Comparison of ENCODE assay signal across 1 cellular context in the genomic region with DNA sequence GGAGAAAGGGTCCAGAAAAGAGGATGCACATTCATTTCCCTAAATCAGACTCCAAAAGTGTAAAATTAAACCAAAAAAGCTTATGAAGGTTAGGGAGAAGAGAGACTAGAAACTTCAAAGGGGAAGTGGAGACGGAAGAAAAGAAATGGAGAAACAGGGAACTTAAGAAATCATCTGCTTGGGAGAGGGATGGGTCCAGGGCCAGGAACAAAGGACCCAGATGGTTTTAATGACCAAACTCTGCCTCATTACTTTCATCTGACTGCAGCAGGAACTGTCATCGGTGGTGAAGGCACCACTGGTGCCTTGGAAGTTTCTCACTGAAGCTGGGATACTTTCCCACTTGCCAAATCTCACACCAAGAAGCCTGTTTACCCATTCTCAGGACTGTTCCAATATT.
TF ChIP-seq lines count a peak whose summit lies in the region.

No MANE protein-coding gene starts in this region.

TF ChIP-seq in IMR-90, 13 proteins besides CTCF, POLR2A, EP300 and RAD21:
- TF ChIP-seq, protein P1, sequence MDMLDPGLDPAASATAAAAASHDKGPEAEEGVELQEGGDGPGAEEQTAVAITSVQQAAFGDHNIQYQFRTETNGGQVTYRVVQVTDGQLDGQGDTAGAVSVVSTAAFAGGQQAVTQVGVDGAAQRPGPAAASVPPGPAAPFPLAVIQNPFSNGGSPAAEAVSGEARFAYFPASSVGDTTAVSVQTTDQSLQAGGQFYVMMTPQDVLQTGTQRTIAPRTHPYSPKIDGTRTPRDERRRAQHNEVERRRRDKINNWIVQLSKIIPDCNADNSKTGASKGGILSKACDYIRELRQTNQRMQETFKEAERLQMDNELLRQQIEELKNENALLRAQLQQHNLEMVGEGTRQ (IDR thresholded peaks at IDR 0.05; ENCODE audit: low read depth, low read length): no peak
- TF ChIP-seq MAZ (IDR thresholded peaks at IDR 0.05; ENCODE audit: borderline replicate concordance, low read depth, low read length) (no peak), SMC3 (IDR thresholded peaks at IDR 0.05; ENCODE audit: low read depth, low read length) (no peak), MXI1 (IDR thresholded peaks at IDR 0.05; ENCODE audit: borderline replicate concordance, low read depth, low read length) (no peak), NFE2L2 (IDR thresholded peaks at IDR 0.05; ENCODE audit: low read depth, low read length) (no peak), RFX5 (IDR thresholded peaks at IDR 0.05; ENCODE audit: low read depth, low read length) (no peak), MAFK (IDR thresholded peaks at IDR 0.05; ENCODE audit: low read depth, low read length) (no peak), CEBPB (IDR thresholded peaks at IDR 0.05; ENCODE audit: low read depth, low read length) (no peak), BHLHE40 (IDR thresholded peaks at IDR 0.05; ENCODE audit: low read depth, low read length) (no peak), ELK1 (IDR thresholded peaks at IDR 0.05; ENCODE audit: borderline replicate concordance, low read depth, low read length) (no peak), RCOR1 (IDR thresholded peaks at IDR 0.05; ENCODE audit: insufficient replicate concordance, low read length) (no peak)
